In the genomic region with DNA sequence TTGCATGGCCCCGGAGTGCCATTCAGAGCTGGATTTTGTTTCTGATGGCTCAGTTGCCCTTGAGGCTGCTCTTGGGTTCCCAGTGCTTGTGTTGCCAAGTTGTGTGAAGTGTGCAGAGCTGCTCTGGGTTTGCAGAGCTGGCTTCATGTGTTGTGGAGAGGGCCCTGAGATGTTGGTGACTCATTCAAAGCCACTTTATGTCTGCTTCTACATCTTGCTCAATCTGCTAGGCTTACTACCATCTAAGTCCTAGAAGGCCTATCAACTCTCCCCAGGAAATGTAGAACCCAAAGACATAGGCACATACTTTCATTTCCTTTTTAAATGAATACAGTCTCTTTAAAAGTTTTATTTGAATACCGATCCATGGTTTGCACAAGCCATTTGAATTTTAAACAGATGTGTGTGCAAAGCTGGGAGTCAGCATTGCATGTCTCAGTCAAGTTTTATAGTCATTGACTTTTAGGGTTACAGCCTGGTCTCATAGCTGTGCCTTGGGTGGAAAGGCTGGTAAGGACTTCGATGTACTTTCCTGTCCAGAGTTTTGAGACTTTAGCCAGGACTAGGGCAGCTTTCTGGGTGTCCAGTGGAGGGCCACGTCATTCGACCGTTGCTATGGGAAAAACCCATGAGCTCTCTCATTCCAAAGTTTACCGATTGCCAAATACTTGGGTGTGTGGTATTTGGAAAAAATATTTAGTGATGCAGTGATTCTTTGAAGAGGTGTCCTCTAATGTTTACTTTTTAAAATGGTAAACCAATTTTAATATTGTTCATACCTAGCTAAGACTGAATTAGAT, we compare ENCODE assay signal across 1 cellular context.
A peak's percentile ranks its signal among the peaks of the same experiment; 100 is the strongest.
TF ChIP-seq lines count a peak whose summit lies in the region.

No MANE protein-coding gene starts in this region.

TF ChIP-seq in A549, 52 proteins besides CTCF, POLR2A, EP300 and RAD21 (continued from another document):
- TF ChIP-seq, protein P1, sequence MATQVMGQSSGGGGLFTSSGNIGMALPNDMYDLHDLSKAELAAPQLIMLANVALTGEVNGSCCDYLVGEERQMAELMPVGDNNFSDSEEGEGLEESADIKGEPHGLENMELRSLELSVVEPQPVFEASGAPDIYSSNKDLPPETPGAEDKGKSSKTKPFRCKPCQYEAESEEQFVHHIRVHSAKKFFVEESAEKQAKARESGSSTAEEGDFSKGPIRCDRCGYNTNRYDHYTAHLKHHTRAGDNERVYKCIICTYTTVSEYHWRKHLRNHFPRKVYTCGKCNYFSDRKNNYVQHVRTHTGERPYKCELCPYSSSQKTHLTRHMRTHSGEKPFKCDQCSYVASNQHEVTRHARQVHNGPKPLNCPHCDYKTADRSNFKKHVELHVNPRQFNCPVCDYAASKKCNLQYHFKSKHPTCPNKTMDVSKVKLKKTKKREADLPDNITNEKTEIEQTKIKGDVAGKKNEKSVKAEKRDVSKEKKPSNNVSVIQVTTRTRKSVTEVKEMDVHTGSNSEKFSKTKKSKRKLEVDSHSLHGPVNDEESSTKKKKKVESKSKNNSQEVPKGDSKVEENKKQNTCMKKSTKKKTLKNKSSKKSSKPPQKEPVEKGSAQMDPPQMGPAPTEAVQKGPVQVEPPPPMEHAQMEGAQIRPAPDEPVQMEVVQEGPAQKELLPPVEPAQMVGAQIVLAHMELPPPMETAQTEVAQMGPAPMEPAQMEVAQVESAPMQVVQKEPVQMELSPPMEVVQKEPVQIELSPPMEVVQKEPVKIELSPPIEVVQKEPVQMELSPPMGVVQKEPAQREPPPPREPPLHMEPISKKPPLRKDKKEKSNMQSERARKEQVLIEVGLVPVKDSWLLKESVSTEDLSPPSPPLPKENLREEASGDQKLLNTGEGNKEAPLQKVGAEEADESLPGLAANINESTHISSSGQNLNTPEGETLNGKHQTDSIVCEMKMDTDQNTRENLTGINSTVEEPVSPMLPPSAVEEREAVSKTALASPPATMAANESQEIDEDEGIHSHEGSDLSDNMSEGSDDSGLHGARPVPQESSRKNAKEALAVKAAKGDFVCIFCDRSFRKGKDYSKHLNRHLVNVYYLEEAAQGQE (IDR thresholded peaks at IDR 0.05), result no peak
- TF ChIP-seq, protein P2, sequence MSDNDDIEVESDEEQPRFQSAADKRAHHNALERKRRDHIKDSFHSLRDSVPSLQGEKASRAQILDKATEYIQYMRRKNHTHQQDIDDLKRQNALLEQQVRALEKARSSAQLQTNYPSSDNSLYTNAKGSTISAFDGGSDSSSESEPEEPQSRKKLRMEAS (IDR thresholded peaks at IDR 0.05), result no peak; the same call in none of the 2 replicates
- TF ChIP-seq, protein P3, sequence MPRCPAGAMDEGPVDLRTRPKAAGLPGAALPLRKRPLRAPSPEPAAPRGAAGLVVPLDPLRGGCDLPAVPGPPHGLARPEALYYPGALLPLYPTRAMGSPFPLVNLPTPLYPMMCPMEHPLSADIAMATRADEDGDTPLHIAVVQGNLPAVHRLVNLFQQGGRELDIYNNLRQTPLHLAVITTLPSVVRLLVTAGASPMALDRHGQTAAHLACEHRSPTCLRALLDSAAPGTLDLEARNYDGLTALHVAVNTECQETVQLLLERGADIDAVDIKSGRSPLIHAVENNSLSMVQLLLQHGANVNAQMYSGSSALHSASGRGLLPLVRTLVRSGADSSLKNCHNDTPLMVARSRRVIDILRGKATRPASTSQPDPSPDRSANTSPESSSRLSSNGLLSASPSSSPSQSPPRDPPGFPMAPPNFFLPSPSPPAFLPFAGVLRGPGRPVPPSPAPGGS (IDR thresholded peaks at IDR 0.05), result peak; percentile 83; the same call in 2 of the 3 replicates
- TF ChIP-seq MAZ (IDR thresholded peaks at IDR 0.05; ENCODE audit: borderline replicate concordance, low read depth, low read length), result no peak
- no peak for TF ChIP-seq TFCP2L1 (CRISPR knock-in tag; IDR thresholded peaks at IDR 0.05)
- TF ChIP-seq, protein P4, sequence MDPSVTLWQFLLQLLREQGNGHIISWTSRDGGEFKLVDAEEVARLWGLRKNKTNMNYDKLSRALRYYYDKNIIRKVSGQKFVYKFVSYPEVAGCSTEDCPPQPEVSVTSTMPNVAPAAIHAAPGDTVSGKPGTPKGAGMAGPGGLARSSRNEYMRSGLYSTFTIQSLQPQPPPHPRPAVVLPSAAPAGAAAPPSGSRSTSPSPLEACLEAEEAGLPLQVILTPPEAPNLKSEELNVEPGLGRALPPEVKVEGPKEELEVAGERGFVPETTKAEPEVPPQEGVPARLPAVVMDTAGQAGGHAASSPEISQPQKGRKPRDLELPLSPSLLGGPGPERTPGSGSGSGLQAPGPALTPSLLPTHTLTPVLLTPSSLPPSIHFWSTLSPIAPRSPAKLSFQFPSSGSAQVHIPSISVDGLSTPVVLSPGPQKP (IDR thresholded peaks at IDR 0.05; ENCODE audit: low read depth, low read length), result no peak
- no peak for TF ChIP-seq KDM5A (IDR thresholded peaks at IDR 0.05)
- peak; percentile 49; the same call in 2 of the 3 replicates for TF ChIP-seq SMC3 (IDR thresholded peaks at IDR 0.05)
- peak; percentile 38; the same call in 1 of the 2 replicates for TF ChIP-seq ZSCAN20 (CRISPR knock-in tag; IDR thresholded peaks at IDR 0.05)
- no peak for TF ChIP-seq CBX8 (IDR thresholded peaks at IDR 0.05)
- TF ChIP-seq RCOR1 (IDR thresholded peaks at IDR 0.05; ENCODE audit: low read depth, low read length), result no peak
- peak; percentile 92 for TF ChIP-seq GATA3 (IDR thresholded peaks at IDR 0.05; ENCODE audit: borderline replicate concordance)
- TF ChIP-seq, protein P5, sequence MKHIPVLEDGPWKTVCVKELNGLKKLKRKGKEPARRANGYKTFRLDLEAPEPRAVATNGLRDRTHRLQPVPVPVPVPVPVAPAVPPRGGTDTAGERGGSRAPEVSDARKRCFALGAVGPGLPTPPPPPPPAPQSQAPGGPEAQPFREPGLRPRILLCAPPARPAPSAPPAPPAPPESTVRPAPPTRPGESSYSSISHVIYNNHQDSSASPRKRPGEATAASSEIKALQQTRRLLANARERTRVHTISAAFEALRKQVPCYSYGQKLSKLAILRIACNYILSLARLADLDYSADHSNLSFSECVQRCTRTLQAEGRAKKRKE (CRISPR knock-in tag; IDR thresholded peaks at IDR 0.05; ENCODE audit: low read depth), result no peak
- no peak for TF ChIP-seq TP53 (CRISPR knock-in tag; IDR thresholded peaks at IDR 0.05)
- peak; percentile 65 for TF ChIP-seq FOSL2 (IDR thresholded peaks at IDR 0.05)
- TF ChIP-seq FOSL2 (CRISPR knock-in tag; IDR thresholded peaks at IDR 0.05), result peak; percentile 92
- no peak for TF ChIP-seq FOXS1 (CRISPR knock-in tag; IDR thresholded peaks at IDR 0.05)
- TF ChIP-seq KDM1A (IDR thresholded peaks at IDR 0.05; ENCODE audit: low read depth), result no peak
- TF ChIP-seq NFE2L2 (conservative IDR thresholded peaks at IDR 0.05; ENCODE audit: low read length), result no peak
- TF ChIP-seq SREBF2 (IDR thresholded peaks at IDR 0.05), result no peak
- peak; percentile 86 to 88 for TF ChIP-seq JUN (IDR thresholded peaks at IDR 0.05)
- no peak for TF ChIP-seq HOXA7 (CRISPR knock-in tag; IDR thresholded peaks at IDR 0.05)
- TF ChIP-seq RARB (CRISPR knock-in tag; IDR thresholded peaks at IDR 0.05), result 0 out of 2 replicates have a peak, but pooled peaks have one; percentile 47
- peak; percentile 92 to 98 for TF ChIP-seq CEBPB (IDR thresholded peaks at IDR 0.05)
- no peak for TF ChIP-seq ZFP36 (IDR thresholded peaks at IDR 0.05; ENCODE audit: borderline replicate concordance, partially characterized antibody)
